In genomic region chr22:48912356-48913066, GRCh38 we compare ENCODE assay signal across 7 cellular contexts.
A peak's percentile ranks its signal among the peaks of the same experiment; 100 is the strongest.
DNase-seq lines count a peak whose midpoint lies in the region; ATAC-seq and TF ChIP-seq lines count a peak whose summit lies in the region.
"Not testable (repeated sequence)": the region's sequence is repeated elsewhere in the genome, so short reads cannot be mapped to it uniquely, and the experiment has no call there.

No MANE protein-coding gene starts in this region.

- not testable (repeated sequence) for H3K9me3 Mint-ChIP-seq in activated T-cell treated with anti-CD3 and anti-CD28 coated beads, Interleukin-2, amount 50 U/mL, for 72 hours
- H3K9me3 Mint-ChIP-seq in activated naive CD4-positive, alpha-beta T cell treated with anti-CD3 and anti-CD28 coated beads, Interleukin-2, amount 50 U/mL, for 72 hours, result peaks cover 15 to 24% of the 10 kb centered on the region in 2 donors

- not testable (repeated sequence) for H2BK15ac ChIP-seq in mesendoderm (replicated peaks; ENCODE audit: low read depth)

- no CpG with 5 or more reads among the region's 7 CpGs for WGBS in mesendoderm (ENCODE audit: extremely low coverage, insufficient coverage, low lambda C conversion rate)

- peaks cover 0 to 17% (median 7%) of the 10 kb centered on the region in 10 experiments; a peak in 11 of 20 replicates for H3K4me1 ChIP-seq in BLaER1 treated with 17β-estradiol and CSF1 and Interleukin-3, amounts not matched to agents 10 nM and 100 nM
- H3K4me1 ChIP-seq in DND-41 (ENCODE audit: insufficient read depth, low read length); mesendoderm (ENCODE audit: control insufficient read depth, low read depth, low read length): not testable (repeated sequence)

- not testable (repeated sequence) for H3K36me3 ChIP-seq in BLaER1 treated with 17β-estradiol and CSF1 and Interleukin-3, amounts not matched to agents 10 nM and 100 nM; DND-41 (ENCODE audit: insufficient read depth, low read length); mesendoderm (ENCODE audit: control insufficient read depth, insufficient read depth, low read length)

- H3K4me3 ChIP-seq in BLaER1 treated with 17β-estradiol and CSF1 and Interleukin-3, amounts not matched to agents 10 nM and 100 nM; DND-41 (ENCODE audit: low read depth in 1 of 2, low read length in 2 of 2); mesendoderm (ENCODE audit: low read length): not testable (repeated sequence)

- H2AK5ac ChIP-seq in mesendoderm (ENCODE audit: low read length), result not testable (repeated sequence)

- H3K56ac ChIP-seq in mesendoderm (ENCODE audit: low read length), result not testable (repeated sequence)

- H4K8ac ChIP-seq in mesendoderm (ENCODE audit: low read depth, low read length), result not testable (repeated sequence)

- DNase-seq in DND-41, result peak; percentile 44
- DNase-seq in T-helper 17 cell; activated naive CD4-positive, alpha-beta T cell treated with anti-CD3 and anti-CD28 coated beads, Interleukin-2, amount 50 U/mL, for 72 hours (ENCODE audit: low spot score in 2 of 2); mesendoderm: not testable (repeated sequence)
- peak in 1 of 2 donors; percentile 11 for DNase-seq in activated T-cell treated with anti-CD3 and anti-CD28 coated beads, Interleukin-2, amount 50 U/mL, for 72 hours
- DNase-seq in stimulated activated CD8-positive, alpha-beta memory T cell treated with anti-CD3 and anti-CD28 coated beads, Interleukin-4, amount 100 ng/mL, for 48 hours, result peak; percentile 15

- H3K9me3 ChIP-seq in BLaER1 treated with 17β-estradiol and CSF1 and Interleukin-3, amounts not matched to agents 10 nM and 100 nM (replicated peaks in 1 of 11), result peaks cover 17 to 67% (median 45%) of the 10 kb centered on the region in 11 experiments
- H3K9me3 ChIP-seq in DND-41 (ENCODE audit: insufficient read depth, low read length, severe bottlenecking); T-helper 17 cell (ENCODE audit: control insufficient read depth, low read length, poor library complexity, severe bottlenecking): not testable (repeated sequence)

- not testable (repeated sequence) for H2AFZ ChIP-seq in DND-41 (ENCODE audit: low read depth, low read length)

- H3K9ac ChIP-seq in BLaER1 treated with 17β-estradiol and CSF1 and Interleukin-3, amounts not matched to agents 10 nM and 100 nM, result peak overlapping the region in 1 of 11 experiments; percentile 46; a peak in 4 of 22 replicates
- not testable (repeated sequence) for H3K9ac ChIP-seq in DND-41 (ENCODE audit: low read depth, low read length); mesendoderm (ENCODE audit: low read length)

- not testable (repeated sequence) for H3K79me2 ChIP-seq in DND-41 (ENCODE audit: insufficient read depth, low read length); mesendoderm (ENCODE audit: control insufficient read depth, insufficient read depth, low read length)

- not testable (repeated sequence) for H3K4me1 Mint-ChIP-seq in T-helper 17 cell; activated T-cell treated with anti-CD3 and anti-CD28 coated beads, Interleukin-2, amount 50 U/mL, for 72 hours (ENCODE audit: low read depth)

- H3K18ac ChIP-seq in mesendoderm (ENCODE audit: low read length), result peak overlapping the region; percentile 51

- H3K79me1 ChIP-seq in mesendoderm (ENCODE audit: low read length), result not testable (repeated sequence)

- peak overlapping the region; percentile 73 for H3K4me3 Mint-ChIP-seq in T-helper 17 cell
- not testable (repeated sequence) for H3K4me3 Mint-ChIP-seq in activated T-cell treated with anti-CD3 and anti-CD28 coated beads, Interleukin-2, amount 50 U/mL, for 72 hours

- ATAC-seq in DND-41 (ENCODE audit: insufficient read depth, low read depth); T-helper 17 cell; activated T-cell treated with anti-CD3 and anti-CD28 coated beads, Interleukin-2, amount 50 U/mL, for 72 hours (replicated peaks in 1 of 2); activated naive CD4-positive, alpha-beta T cell treated with anti-CD3 and anti-CD28 coated beads, Interleukin-2, amount 50 U/mL, for 72 hours: not testable (repeated sequence)

- H3K4ac ChIP-seq in mesendoderm (ENCODE audit: low read depth, low read length), result not testable (repeated sequence)

- H3K23ac ChIP-seq in mesendoderm (ENCODE audit: low read length), result not testable (repeated sequence)

- H4K5ac ChIP-seq in mesendoderm (ENCODE audit: low read length), result not testable (repeated sequence)

- not testable (repeated sequence) for H2BK5ac ChIP-seq in mesendoderm (ENCODE audit: low read length)

- H4K20me1 ChIP-seq in BLaER1 treated with 17β-estradiol and CSF1 and Interleukin-3, amounts not matched to agents 10 nM and 100 nM, result peaks cover 0 to 13% (median 0%) of the 10 kb centered on the region in 11 experiments; a peak in 3 of 22 replicates
- H4K20me1 ChIP-seq in DND-41 (ENCODE audit: insufficient read depth, low read length), result not testable (repeated sequence)

- TF ChIP-seq CTCF in DND-41 (IDR thresholded peaks at IDR 0.05; ENCODE audit: borderline replicate concordance, extremely low read depth, low read length, poor library complexity, severe bottlenecking), result not testable (repeated sequence)

- not testable (repeated sequence) for H3K36me3 Mint-ChIP-seq in T-helper 17 cell (ENCODE audit: low read depth)
- H3K36me3 Mint-ChIP-seq in activated T-cell treated with anti-CD3 and anti-CD28 coated beads, Interleukin-2, amount 50 U/mL, for 72 hours (ENCODE audit: insufficient read depth in 2 of 2), result peaks cover 2 to 13% of the 10 kb centered on the region in 2 donors
- H3K36me3 Mint-ChIP-seq in activated naive CD4-positive, alpha-beta T cell treated with anti-CD3 and anti-CD28 coated beads, Interleukin-2, amount 50 U/mL, for 72 hours, result peaks cover 19 to 32% of the 10 kb centered on the region in 2 donors

- not testable (repeated sequence) for H2BK120ac ChIP-seq in mesendoderm (ENCODE audit: low read depth, low read length)

- H3K4me2 ChIP-seq in BLaER1 treated with 17β-estradiol and CSF1 and Interleukin-3, amounts not matched to agents 10 nM and 100 nM, result peak overlapping the region in 5 of 11 experiments; percentile 9 to 29 (median 15); a peak in 3 of 22 replicates
- not testable (repeated sequence) for H3K4me2 ChIP-seq in DND-41 (ENCODE audit: insufficient read depth, low read length); mesendoderm (ENCODE audit: low read length)

- peak overlapping the region; percentile 19 for H3K27ac Mint-ChIP-seq in T-helper 17 cell
- H3K27ac Mint-ChIP-seq in activated T-cell treated with anti-CD3 and anti-CD28 coated beads, Interleukin-2, amount 50 U/mL, for 72 hours, result peak overlapping the region; percentile 85
- peak overlapping the region; percentile 26 to 30 for H3K27ac Mint-ChIP-seq in activated naive CD4-positive, alpha-beta T cell treated with anti-CD3 and anti-CD28 coated beads, Interleukin-2, amount 50 U/mL, for 72 hours

- peaks cover 75 to 92% (median 88%) of the 10 kb centered on the region in 11 experiments for H3K27me3 ChIP-seq in BLaER1 treated with 17β-estradiol and CSF1 and Interleukin-3, amounts not matched to agents 10 nM and 100 nM
- H3K27me3 ChIP-seq in DND-41 (ENCODE audit: insufficient read depth, low read length, poor library complexity); mesendoderm (ENCODE audit: insufficient read depth, low read length, poor library complexity): not testable (repeated sequence)

- H3K27ac ChIP-seq in BLaER1 treated with 17β-estradiol and CSF1 and Interleukin-3, amounts not matched to agents 10 nM and 100 nM, result peak overlapping the region in 9 of 11 experiments; percentile 33 to 74 (median 70); a peak in 17 of 22 replicates
- H3K27ac ChIP-seq in DND-41 (ENCODE audit: low read length); mesendoderm (ENCODE audit: low read depth, low read length): not testable (repeated sequence)

- not testable (repeated sequence) for H3K27me3 Mint-ChIP-seq in T-helper 17 cell
- peaks cover 48% of the 10 kb centered on the region for H3K27me3 Mint-ChIP-seq in activated T-cell treated with anti-CD3 and anti-CD28 coated beads, Interleukin-2, amount 50 U/mL, for 72 hours (ENCODE audit: low read depth)

Comparison
In these comparisons a context has a peak if more than half of its experiments do, and no peak if none do; other contexts are left out.
1. H3K27ac Mint-ChIP-seq: peak in every context shown above with its lines; median percentile 85 in activated T-cell treated with anti-CD3 and anti-CD28 coated beads, Interleukin-2, amount 50 U/mL, for 72 hours; 28 in activated naive CD4-positive, alpha-beta T cell treated with anti-CD3 and anti-CD28 coated beads, Interleukin-2, amount 50 U/mL, for 72 hours; 19 in T-helper 17 cell.